Comparison of ENCODE assay signal across 7 cellular contexts in genomic region chr2:44778671-44779476, GRCh38.
DNase-seq lines count a peak whose midpoint lies in the region; ATAC-seq and TF ChIP-seq lines count a peak whose summit lies in the region.

No MANE protein-coding gene starts in this region.

- H3K4me3 ChIP-seq in spleen = peak overlapping the region in 4 of 8 donors; percentile 8 to 56 (median 18)
- H3K4me3 ChIP-seq in suprapubic skin = no peak overlapping the region
- H3K4me3 ChIP-seq in GM23248 = no peak overlapping the region

- H3K9me3 Mint-ChIP-seq in T-helper 2 cell treated with Interferon-gamma antibody and Interleukin-4, amounts not matched to agents 5 μg/mL and 100 μg/mL, for 36 hours = no peaks in the 10 kb centered on the region

- TF ChIP-seq POLR2A in spleen (IDR thresholded peaks at IDR 0.05) (no peak), suprapubic skin (IDR thresholded peaks at IDR 0.05) (no peak)

- H2AFZ ChIP-seq in GM23248 = no peak overlapping the region

- peak in 1 of 11 experiments; percentile 3 for TF ChIP-seq CTCF in spleen (IDR thresholded peaks at IDR 0.05 in 8 of 11, conservative IDR thresholded peaks at IDR 0.05 in 3 of 11)
- no peak for TF ChIP-seq CTCF in suprapubic skin (IDR thresholded peaks at IDR 0.05)

- H3F3A ChIP-seq in GM23248 (ENCODE audit: insufficient read depth) = no peaks in the 10 kb centered on the region

- peak; percentile 93 for DNase-seq in SIG-M5 treated with dmso at 0.1 percent for 504 hours (lab: John Stamatoyannopoulos, UW; ENCODE audit: unreplicated experiment)
- peak; percentile 76 for DNase-seq in spleen
- no peak for DNase-seq in suprapubic skin (ENCODE audit: low spot score in 2 of 2)
- no peak for DNase-seq in GM23248
- DNase-seq in T-helper 2 cell treated with Interferon-gamma antibody and Interleukin-4, amounts not matched to agents 5 μg/mL and 100 μg/mL, for 36 hours (ENCODE audit: low spot score) = no peak

- in situ Hi-C loops in GM23248 (cut with MboI) = no loop called here

- H3K79me2 ChIP-seq in GM23248 (ENCODE audit: insufficient read depth) = no peaks in the 10 kb centered on the region

- no peak overlapping the region for H3K4me2 ChIP-seq in GM23248 (ENCODE audit: unreplicated experiment)

- H3K27me3 ChIP-seq in spleen (replicated peaks in 1 of 7) (peaks cover 0 to 5% (median 0%) of the 10 kb centered on the region in 7 donors), suprapubic skin (no peaks in the 10 kb centered on the region), GM23248 (replicated peaks; ENCODE audit: insufficient read depth) (no peaks in the 10 kb centered on the region)

- peak; percentile 93 for ATAC-seq in GM19324 (IDR thresholded peaks at IDR 0.05; ENCODE audit: low FRiP score, unreplicated experiment)
- ATAC-seq in HG03025 (IDR thresholded peaks at IDR 0.05; ENCODE audit: low FRiP score, unreplicated experiment) = peak; percentile 81

- H3K27me3 Mint-ChIP-seq in T-helper 2 cell treated with Interferon-gamma antibody and Interleukin-4, amounts not matched to agents 5 μg/mL and 100 μg/mL, for 36 hours (ENCODE audit: low read depth) = peaks cover 8% of the 10 kb centered on the region

- H3K9me3 ChIP-seq in spleen (peaks cover 0 to 19% (median 0%) of the 10 kb centered on the region in 8 donors), suprapubic skin (no peaks in the 10 kb centered on the region), GM23248 (ENCODE audit: low read depth) (no peaks in the 10 kb centered on the region)

- WGBS in spleen, 5 donors = 33 to 47% (median 38%) methylated on average over 20 of the region's 20 CpGs
- WGBS in suprapubic skin = 76% methylated on average over 20 of the region's 20 CpGs
- WGBS in GM23248 (ENCODE audit: low coverage in 1 of 2, low lambda C conversion rate in 2 of 2, missing lambda C conversion rate in 2 of 2), 2 experiments = 66 to 68% methylated on average over 20 of the region's 20 CpGs

- no peak overlapping the region for H3K9ac ChIP-seq in GM23248

- no peaks in the 10 kb centered on the region for H3K4me1 Mint-ChIP-seq in T-helper 2 cell treated with Interferon-gamma antibody and Interleukin-4, amounts not matched to agents 5 μg/mL and 100 μg/mL, for 36 hours (ENCODE audit: low read depth)

- H3K4me3 Mint-ChIP-seq in T-helper 2 cell treated with Interferon-gamma antibody and Interleukin-4, amounts not matched to agents 5 μg/mL and 100 μg/mL, for 36 hours = no peak overlapping the region

- H3K27ac Mint-ChIP-seq in T-helper 2 cell treated with Interferon-gamma antibody and Interleukin-4, amounts not matched to agents 5 μg/mL and 100 μg/mL, for 36 hours = no peak overlapping the region

- peak overlapping the region in 4 of 8 donors; percentile 20 to 63 (median 44) for H3K27ac ChIP-seq in spleen
- H3K27ac ChIP-seq in suprapubic skin = no peak overlapping the region
- no peak overlapping the region for H3K27ac ChIP-seq in GM23248

- no peaks in the 10 kb centered on the region for H4K20me1 ChIP-seq in GM23248 (ENCODE audit: insufficient read depth)

- no peak for TF ChIP-seq EP300 in suprapubic skin (IDR thresholded peaks at IDR 0.05)

- peaks cover 0 to 24% (median 13%) of the 10 kb centered on the region in 6 donors for H3K4me1 ChIP-seq in spleen
- peaks cover 13% of the 10 kb centered on the region for H3K4me1 ChIP-seq in suprapubic skin
- H3K4me1 ChIP-seq in GM23248 (ENCODE audit: insufficient read depth) = no peaks in the 10 kb centered on the region

- H3K36me3 ChIP-seq in spleen (no peaks in the 10 kb centered on the region), suprapubic skin (no peaks in the 10 kb centered on the region), GM23248 (ENCODE audit: low read depth) (no peaks in the 10 kb centered on the region)

- intact Hi-C loops in spleen (cut with DNase I; ENCODE audit: low total_unique reads) = no loop called here

- no peaks in the 10 kb centered on the region for H3K9me2 ChIP-seq in GM23248 (ENCODE audit: insufficient read depth)

- H3K36me3 Mint-ChIP-seq in T-helper 2 cell treated with Interferon-gamma antibody and Interleukin-4, amounts not matched to agents 5 μg/mL and 100 μg/mL, for 36 hours (ENCODE audit: low read depth) = no peaks in the 10 kb centered on the region

Comparison
In these comparisons a context has a peak if more than half of its experiments do, and no peak if none do; other contexts are left out.
1. DNase-seq: peak in SIG-M5 treated with dmso at 0.1 percent for 504 hours (single experiment) and spleen (single experiment); none in suprapubic skin (0 of 2), GM23248 (single experiment) and T-helper 2 cell treated with Interferon-gamma antibody and Interleukin-4, amounts not matched to agents 5 μg/mL and 100 μg/mL, for 36 hours (single experiment).